Comparison of ENCODE assay signal across 8 cellular contexts in genomic region chr15:65184305-65184943, GRCh38. TPM values are rescaled to one million over a fixed set of nuclear protein-coding genes. Genes with fewer than 3 reads are reported as not detected.
DNase-seq lines count a peak whose midpoint lies in the region; ATAC-seq and TF ChIP-seq lines count a peak whose summit lies in the region.

No MANE protein-coding gene starts in this region.

- H3K27me3 ChIP-seq in Karpas-422 (ENCODE audit: low read length): no peaks in the 10 kb centered on the region
- no peaks in the 10 kb centered on the region for H3K27me3 ChIP-seq in colonic mucosa
- no peaks in the 10 kb centered on the region for H3K27me3 ChIP-seq in liver (ENCODE audit: control insufficient read depth in 4 of 4, insufficient read depth in 4 of 4, low read length in 3 of 4)

- H3K4me1 ChIP-seq in Karpas-422 (ENCODE audit: low read length) (peaks cover 28% of the 10 kb centered on the region), colonic mucosa (no peaks in the 10 kb centered on the region), liver (ENCODE audit: control insufficient read depth in 4 of 4, insufficient read depth in 4 of 4, low read length in 3 of 4) (peaks cover 7 to 26% (median 21%) of the 10 kb centered on the region in 4 donors)

- H3K79me2 ChIP-seq in Karpas-422 (ENCODE audit: low read length): peaks cover 56% of the 10 kb centered on the region

- peak overlapping the region; percentile 95 for H2AFZ ChIP-seq in Karpas-422 (ENCODE audit: low read length)

- ATAC-seq in GM21576 (IDR thresholded peaks at IDR 0.05; ENCODE audit: unreplicated experiment): peak; percentile 11
- no peak for ATAC-seq in HG03469 (IDR thresholded peaks at IDR 0.05; ENCODE audit: unreplicated experiment)

- peak overlapping the region; percentile 98 for H3K4me2 ChIP-seq in Karpas-422 (ENCODE audit: low read depth, low read length, poor library complexity, severe bottlenecking)

- H3K4me3 ChIP-seq in Karpas-422 (ENCODE audit: low read length): peak overlapping the region; percentile 91
- H3K4me3 ChIP-seq in WI38 (ENCODE audit: low read depth, low read length): peak overlapping the region; percentile 82
- peak overlapping the region; percentile 97 for H3K4me3 ChIP-seq in colonic mucosa
- peak overlapping the region; percentile 67 to 96 (median 94) for H3K4me3 ChIP-seq in liver (ENCODE audit: low read depth in 1 of 3, low read length in 3 of 3)

- peak in 1 of 2 donors; percentile 8 for TF ChIP-seq RAD21 in liver (IDR thresholded peaks at IDR 0.05)

- H3K27ac ChIP-seq in Karpas-422 (ENCODE audit: low read length): peak overlapping the region; percentile 81
- peak overlapping the region; percentile 96 for H3K27ac ChIP-seq in colonic mucosa
- H3K27ac ChIP-seq in liver (ENCODE audit: low read depth in 1 of 2, low read length in 2 of 2): peak overlapping the region; percentile 98 to 99

- no peak for TF ChIP-seq CTCF in WI38 (IDR thresholded peaks at IDR 0.05; ENCODE audit: low read depth, low read length)
- no peak for TF ChIP-seq CTCF in colonic mucosa (IDR thresholded peaks at IDR 0.05)
- TF ChIP-seq CTCF in liver (IDR thresholded peaks at IDR 0.05; ENCODE audit: low read depth, low read length, missing input control): no peak

- under 1% methylated on average over 36 of the region's 36 CpGs for WGBS in liver

- H4K20me1 ChIP-seq in Karpas-422 (ENCODE audit: insufficient read depth, low read depth, low read length): peaks cover 5% of the 10 kb centered on the region; the same call in 1 of the 2 replicates

- intact Hi-C loops in colonic mucosa (cut with DNase I): loop anchor here (10.0 kb wide), 1 partner anchor 130 kb away; no protein-coding TSS in a partner anchor

- H3K36me3 ChIP-seq in Karpas-422 (ENCODE audit: insufficient read depth, low read length) (peaks cover 11% of the 10 kb centered on the region; the same call in 1 of the 2 replicates), colonic mucosa (no peaks in the 10 kb centered on the region), liver (ENCODE audit: control insufficient read depth in 4 of 4, insufficient read depth in 3 of 4, low read depth in 1 of 4, low read length in 3 of 4) (peaks cover 0 to 4% (median 1%) of the 10 kb centered on the region in 4 donors)

- DNase-seq in DMS114 treated with DMSO at 0.1 percent for 48 hours (lab: John Stamatoyannopoulos, UW; ENCODE audit: unreplicated experiment) (peak; percentile 36), Karpas-422 (peak; percentile 84), colonic mucosa (peak; percentile 63)
- DNase-seq in stimulated activated CD4-positive, alpha-beta T cell treated with anti-CD3 and anti-CD28 coated beads, TNF-alpha, amount 100 ng/mL, for 24 hours (ENCODE audit: low read depth in 3 of 3): peak in 2 of 3 experiments; percentile 10 to 29

- H3K9me3 ChIP-seq in Karpas-422 (ENCODE audit: low read length): no peaks in the 10 kb centered on the region
- no peaks in the 10 kb centered on the region for H3K9me3 ChIP-seq in colonic mucosa
- no peaks in the 10 kb centered on the region for H3K9me3 ChIP-seq in liver (ENCODE audit: control insufficient read depth in 4 of 4, low read length in 3 of 4)

- H3K9ac ChIP-seq in Karpas-422 (ENCODE audit: low read length): peak overlapping the region; percentile 99
- peak overlapping the region; percentile 92 for H3K9ac ChIP-seq in colonic mucosa (ENCODE audit: low read depth in 2 of 2, low read length in 2 of 2)
- H3K9ac ChIP-seq in liver (ENCODE audit: low read depth in 1 of 2, low read length in 2 of 2): peak overlapping the region; percentile 100

- H3K9me2 ChIP-seq in Karpas-422 (replicated peaks; ENCODE audit: insufficient read depth, low read length): no peaks in the 10 kb centered on the region

TF ChIP-seq in liver, 16 proteins besides CTCF, POLR2A, EP300 and RAD21:
- TF ChIP-seq GABPA (IDR thresholded peaks at IDR 0.05 in 1 of 2, conservative IDR thresholded peaks at IDR 0.05 in 1 of 2) (no peak), ZBTB33 (IDR thresholded peaks at IDR 0.05) (peak; percentile 94), REST (IDR thresholded peaks at IDR 0.05) (peak; percentile 50), SP1 (IDR thresholded peaks at IDR 0.05) (peak; percentile 12), EGR1 (IDR thresholded peaks at IDR 0.05; ENCODE audit: low read depth in 2 of 2) (no peak), ATF3 (IDR thresholded peaks at IDR 0.05) (no peak), HNF4G (IDR thresholded peaks at IDR 0.05) (no peak), FOXA2 (IDR thresholded peaks at IDR 0.05) (peak; percentile 45), RXRA (IDR thresholded peaks at IDR 0.05) (peak in 1 of 2 donors; percentile 13), YY1 (IDR thresholded peaks at IDR 0.05) (no peak), JUND (IDR thresholded peaks at IDR 0.05) (no peak), FOXA1 (IDR thresholded peaks at IDR 0.05) (peak; percentile 35), NR2F2 (IDR thresholded peaks at IDR 0.05) (no peak), HNF4A (conservative IDR thresholded peaks at IDR 0.05) (peak in 1 of 2 donors; percentile 6), TAF1 (conservative IDR thresholded peaks at IDR 0.05) (peak; percentile 51)
- TF ChIP-seq, protein P1, sequence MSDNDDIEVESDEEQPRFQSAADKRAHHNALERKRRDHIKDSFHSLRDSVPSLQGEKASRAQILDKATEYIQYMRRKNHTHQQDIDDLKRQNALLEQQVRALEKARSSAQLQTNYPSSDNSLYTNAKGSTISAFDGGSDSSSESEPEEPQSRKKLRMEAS (IDR thresholded peaks at IDR 0.05): no peak

RNA-seq across cellular contexts. Expression of gene CLPX, which starts 0.7 kb away (rescaled TPM):
- 26.2 and 34.3 TPM in 2 replicates for total RNA-seq in Karpas-422 (2014; rRNA removed; shearing (Covaris generic); ENCODE audit: low replicate concordance)
- total RNA-seq in colonic mucosa: 10 to 100 TPM; 41.8 to 62.0 TPM
- 10 to 100 TPM; 39.0 to 79.4 TPM for total RNA-seq in liver
- polyA plus RNA-seq in liver: 10 to 100 TPM; 24.8 to 43.1 TPM

RNA-seq across cellular contexts. Expression of gene CILP, which starts 26.8 kb away (rescaled TPM):
- 0.04 TPM in 1 of 2 replicates, not detected in the other for total RNA-seq in Karpas-422 (2014; rRNA removed; shearing (Covaris generic); ENCODE audit: low replicate concordance)
- 1 to 10 TPM; 3.7 to 8.7 TPM for total RNA-seq in colonic mucosa
- total RNA-seq in liver: 1 to 10 TPM in 1 of 2 donors, under 1 TPM in 1; 0.28 to 2.6 TPM
- polyA plus RNA-seq in liver: under 1 TPM; 0.36 to 0.52 TPM

RNA-seq across cellular contexts. Expression of gene PDCD7, which starts 50.8 kb away (rescaled TPM):
- 20.5 and 23.4 TPM in 2 replicates for total RNA-seq in Karpas-422 (2014; rRNA removed; shearing (Covaris generic); ENCODE audit: low replicate concordance)
- total RNA-seq in colonic mucosa (10 to 100 TPM; 20.7 to 21.2 TPM), liver (1 to 10 TPM; 8.5 to 9.5 TPM)
- polyA plus RNA-seq in liver: 1 to 10 TPM; 3.0 to 4.9 TPM

Comparison
In these comparisons a context has a peak if more than half of its experiments do, and no peak if none do; other contexts are left out.
1. DNase-seq: peak in every context shown above with its lines; median percentile 84 in Karpas-422; 63 in colonic mucosa; 36 in DMS114 treated with DMSO at 0.1 percent for 48 hours; 20 in stimulated activated CD4-positive, alpha-beta T cell treated with anti-CD3 and anti-CD28 coated beads, TNF-alpha, amount 100 ng/mL, for 24 hours.